1 cellular context compared by ENCODE assay signal in genomic region chr6:3825331-3825831, GRCh38.
TF ChIP-seq lines count a peak whose summit lies in the region.

No MANE protein-coding gene starts in this region.

TF ChIP-seq in HCT116, 20 proteins besides CTCF, POLR2A, EP300 and RAD21:
- TF ChIP-seq CBX3 (IDR thresholded peaks at IDR 0.05; ENCODE audit: low read depth) (no peak), CEBPB (IDR thresholded peaks at IDR 0.05; ENCODE audit: low read depth) (no peak), EGR1 (IDR thresholded peaks at IDR 0.05; ENCODE audit: low read depth) (no peak), YY1 (IDR thresholded peaks at IDR 0.05; ENCODE audit: extremely low read depth, insufficient replicate concordance, low read depth, low read length) (no peak), FOSL1 (IDR thresholded peaks at IDR 0.05; ENCODE audit: low read depth) (no peak), ZNF274 (IDR thresholded peaks at IDR 0.05; ENCODE audit: low read depth, low read length) (no peak), ZBTB33 (IDR thresholded peaks at IDR 0.05; ENCODE audit: extremely low read depth, insufficient replicate concordance, low read length) (no peak), MAX (IDR thresholded peaks at IDR 0.05) (no peak), SP1 (IDR thresholded peaks at IDR 0.05; ENCODE audit: low read depth) (no peak), ZFX (IDR thresholded peaks at IDR 0.05) (no peak), SIN3A (IDR thresholded peaks at IDR 0.05; ENCODE audit: low read depth) (no peak), EZH2 (IDR thresholded peaks at IDR 0.05) (no peak), TCF7L2 (IDR thresholded peaks at IDR 0.05; ENCODE audit: borderline replicate concordance, extremely low read depth, insufficient read depth, insufficient read length) (no peak), POLR2AphosphoS5 (IDR thresholded peaks at IDR 0.05; ENCODE audit: low read depth, low read length) (no peak), EZH2phosphoT487 (IDR thresholded peaks at IDR 0.05; ENCODE audit: borderline replicate concordance) (no peak), SRF (IDR thresholded peaks at IDR 0.05; ENCODE audit: low read depth) (no peak)
- TF ChIP-seq, protein P1, sequence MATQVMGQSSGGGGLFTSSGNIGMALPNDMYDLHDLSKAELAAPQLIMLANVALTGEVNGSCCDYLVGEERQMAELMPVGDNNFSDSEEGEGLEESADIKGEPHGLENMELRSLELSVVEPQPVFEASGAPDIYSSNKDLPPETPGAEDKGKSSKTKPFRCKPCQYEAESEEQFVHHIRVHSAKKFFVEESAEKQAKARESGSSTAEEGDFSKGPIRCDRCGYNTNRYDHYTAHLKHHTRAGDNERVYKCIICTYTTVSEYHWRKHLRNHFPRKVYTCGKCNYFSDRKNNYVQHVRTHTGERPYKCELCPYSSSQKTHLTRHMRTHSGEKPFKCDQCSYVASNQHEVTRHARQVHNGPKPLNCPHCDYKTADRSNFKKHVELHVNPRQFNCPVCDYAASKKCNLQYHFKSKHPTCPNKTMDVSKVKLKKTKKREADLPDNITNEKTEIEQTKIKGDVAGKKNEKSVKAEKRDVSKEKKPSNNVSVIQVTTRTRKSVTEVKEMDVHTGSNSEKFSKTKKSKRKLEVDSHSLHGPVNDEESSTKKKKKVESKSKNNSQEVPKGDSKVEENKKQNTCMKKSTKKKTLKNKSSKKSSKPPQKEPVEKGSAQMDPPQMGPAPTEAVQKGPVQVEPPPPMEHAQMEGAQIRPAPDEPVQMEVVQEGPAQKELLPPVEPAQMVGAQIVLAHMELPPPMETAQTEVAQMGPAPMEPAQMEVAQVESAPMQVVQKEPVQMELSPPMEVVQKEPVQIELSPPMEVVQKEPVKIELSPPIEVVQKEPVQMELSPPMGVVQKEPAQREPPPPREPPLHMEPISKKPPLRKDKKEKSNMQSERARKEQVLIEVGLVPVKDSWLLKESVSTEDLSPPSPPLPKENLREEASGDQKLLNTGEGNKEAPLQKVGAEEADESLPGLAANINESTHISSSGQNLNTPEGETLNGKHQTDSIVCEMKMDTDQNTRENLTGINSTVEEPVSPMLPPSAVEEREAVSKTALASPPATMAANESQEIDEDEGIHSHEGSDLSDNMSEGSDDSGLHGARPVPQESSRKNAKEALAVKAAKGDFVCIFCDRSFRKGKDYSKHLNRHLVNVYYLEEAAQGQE (IDR thresholded peaks at IDR 0.05; ENCODE audit: low read depth) = no peak
- TF ChIP-seq, protein P2, sequence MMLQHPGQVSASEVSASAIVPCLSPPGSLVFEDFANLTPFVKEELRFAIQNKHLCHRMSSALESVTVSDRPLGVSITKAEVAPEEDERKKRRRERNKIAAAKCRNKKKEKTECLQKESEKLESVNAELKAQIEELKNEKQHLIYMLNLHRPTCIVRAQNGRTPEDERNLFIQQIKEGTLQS (IDR thresholded peaks at IDR 0.05) = no peak
TF ChIP-seq in HCT116: peak in this region for 0.
